ENCODE assay signal across 13 cellular contexts in the genomic region with DNA sequence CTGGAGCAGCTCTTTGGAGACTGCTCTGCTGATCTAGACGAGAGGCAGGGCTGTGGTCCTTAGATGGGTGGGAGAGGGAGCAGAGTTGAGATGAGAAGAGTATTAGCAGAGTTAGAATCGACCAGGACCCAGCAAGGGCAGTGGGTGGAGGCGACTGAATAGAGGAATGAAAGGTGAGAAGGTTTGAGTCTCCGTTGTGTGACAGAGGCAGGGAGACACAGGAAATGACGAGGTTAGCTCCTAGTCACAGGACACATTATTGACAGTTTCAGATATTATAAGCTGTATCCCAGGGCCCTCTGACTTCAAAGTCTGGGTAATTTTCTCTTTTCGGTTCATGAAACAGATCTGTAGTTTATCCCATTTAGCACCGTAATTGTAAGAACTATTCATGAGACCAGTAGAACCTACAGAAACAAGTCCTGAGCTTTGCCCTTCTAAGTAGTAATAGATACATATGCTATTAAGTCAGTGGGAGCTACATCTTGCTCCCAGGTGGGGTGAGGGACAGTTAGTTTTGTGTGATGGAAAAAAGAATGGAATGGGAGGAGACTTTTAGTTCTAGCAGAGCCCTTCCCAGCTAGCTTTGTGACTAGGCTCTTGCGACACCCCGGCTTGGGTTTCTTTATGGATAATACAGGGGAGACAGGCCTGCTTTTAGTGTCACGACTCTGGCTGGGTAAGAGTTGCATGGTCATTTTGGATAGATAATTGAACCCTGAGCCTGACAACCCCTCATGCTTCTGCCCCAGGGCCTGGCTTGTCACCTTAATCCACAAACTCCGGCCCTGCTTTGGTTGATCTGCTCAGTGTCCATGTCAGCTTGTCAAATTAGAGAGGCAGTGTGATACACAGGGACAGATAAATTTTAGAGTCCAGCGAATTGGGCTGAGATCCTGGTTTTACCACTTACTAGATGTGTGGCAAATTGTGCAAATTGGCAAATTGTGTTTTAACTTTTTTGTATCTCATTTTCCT.
A peak's percentile ranks its signal among the peaks of the same experiment; 100 is the strongest.
DNase-seq lines count a peak whose midpoint lies in the region; ATAC-seq and TF ChIP-seq lines count a peak whose summit lies in the region.
"Had no signal": no experiment of that assay in that cellular context is flagged by ENCODE, and none has a peak within 500 bp of the region (broad histone marks: within the 10 kb centered on the region; RNA-seq: fewer than 3 reads in every experiment).

No MANE protein-coding gene starts in this region.

- POLR2A ChIA-PET in WTC11 (lab: Charles Lee), result no interaction called here

- no peak overlapping the region for H3K4me3 Mint-ChIP-seq in WTC11
- H3K4me3 Mint-ChIP-seq: activated T-cell treated with anti-CD3 and anti-CD28 coated beads, Interleukin-2, amount 50 U/mL, for 4 hours had no signal

- TF ChIP-seq CTCF in cardiac muscle cell (IDR thresholded peaks at IDR 0.05; ENCODE audit: low read depth, low read length) (no peak), WTC11 (IDR thresholded peaks at IDR 0.05) (no peak), fibroblast of the aortic adventitia (IDR thresholded peaks at IDR 0.05; ENCODE audit: insufficient read depth, low read length) (no peak)

- H3K9me3 ChIP-seq in cardiac muscle cell (ENCODE audit: low read depth) (no peaks in the 10 kb centered on the region), aorta (ENCODE audit: control insufficient read depth, low read length) (no peaks in the 10 kb centered on the region)
- H3K9me3 ChIP-seq: lower lobe of right lung had no signal

- 86 to 88% methylated on average over 12 of the region's 12 CpGs for WGBS in aorta, 2 donors

- peak overlapping the region; percentile 27 for H3K27ac Mint-ChIP-seq in WTC11

- H3K27me3 ChIP-seq in cardiac muscle cell, result no peaks in the 10 kb centered on the region
- H3K27me3 ChIP-seq in aorta (ENCODE audit: control insufficient read depth in 1 of 2, insufficient read depth in 2 of 2, low read length in 1 of 2), result no peaks in the 10 kb centered on the region

- CTCF ChIA-PET in WTC11 (lab: Charles Lee), result no interaction called here

- H3K4me1 ChIP-seq in cardiac muscle cell (ENCODE audit: low read depth) (peaks cover 25% of the 10 kb centered on the region), aorta (ENCODE audit: control insufficient read depth in 1 of 2, insufficient read depth in 2 of 2, low read length in 2 of 2) (peaks cover 0 to 4% of the 10 kb centered on the region in 2 donors)

- H3K4me3 ChIP-seq in cardiac muscle cell (no peak overlapping the region), fibroblast of the aortic adventitia (ENCODE audit: low read depth, low read length) (no peak overlapping the region), aorta (ENCODE audit: low read length in 2 of 2) (no peak overlapping the region)
- H3K4me3 ChIP-seq: lower lobe of right lung had no signal

- peaks cover 9% of the 10 kb centered on the region; the same call in 1 of the 2 replicates for H3K4me1 Mint-ChIP-seq in WTC11

- intact Hi-C loops in Right ventricle myocardium inferior (cut with DNase I) (no loop called here), aorta (cut with DNase I) (loop anchor here (2.0 to 5.0 kb wide), 4 partner anchors 69 to 267 kb away; a partner anchor contains a TSS)

- no peak for ATAC-seq in Right ventricle myocardium inferior
- no peak for ATAC-seq in WTC11
- ATAC-seq in aorta (ENCODE audit: low FRiP score), result no peak
- ATAC-seq: activated T-cell treated with anti-CD3 and anti-CD28 coated beads, Interleukin-2, amount 50 U/mL, for 4 hours; HCT116 had no signal

- H3K27ac ChIP-seq in cardiac muscle cell (peak overlapping the region; percentile 83), aorta (ENCODE audit: low read depth in 1 of 2, low read length in 2 of 2) (peak overlapping the region; percentile 72 to 98)
- H3K27ac ChIP-seq: lower lobe of right lung had no signal

- H3K9me3 Mint-ChIP-seq in WTC11, result no peaks in the 10 kb centered on the region
- H3K9me3 Mint-ChIP-seq: activated T-cell treated with anti-CD3 and anti-CD28 coated beads, Interleukin-2, amount 50 U/mL, for 4 hours had no signal

- DNase-seq in cardiac muscle cell (ENCODE audit: low read depth in 1 of 2, low spot score in 1 of 2) (peak; percentile 21 to 49), Right ventricle myocardium inferior (ENCODE audit: missing footprints) (no peak), WTC11 (ENCODE audit: low spot score) (no peak), fibroblast of the aortic adventitia (ENCODE audit: low read depth) (peak; percentile 54), aorta (no peak), DMS153 (lab: John Stamatoyannopoulos, UW) (no peak), NCI-H2029 treated with DMSO at 0.1 percent for 48 hours (lab: John Stamatoyannopoulos, UW) (no peak)
- DNase-seq in activated CD4-positive, CD25-positive, alpha-beta regulatory T cell (lab: John Stamatoyannopoulos, UW), result no peak
- DNase-seq: activated T-cell treated with anti-CD3 and anti-CD28 coated beads, Interleukin-2, amount 50 U/mL, for 4 hours; lower lobe of right lung; NCI-H2171; SW 1271 had no signal

- H3K36me3 ChIP-seq in cardiac muscle cell, result no peaks in the 10 kb centered on the region
- no peaks in the 10 kb centered on the region for H3K36me3 ChIP-seq in aorta (ENCODE audit: control insufficient read depth in 1 of 2, insufficient read depth in 2 of 2, low read length in 1 of 2)

- no peaks in the 10 kb centered on the region for H3K27me3 Mint-ChIP-seq in WTC11 (ENCODE audit: low read depth)

- H3K36me3 Mint-ChIP-seq in WTC11, result peaks cover 67% of the 10 kb centered on the region

TF ChIP-seq in WTC11, 78 proteins besides CTCF, POLR2A, EP300 and RAD21:
- TF ChIP-seq, protein P1, sequence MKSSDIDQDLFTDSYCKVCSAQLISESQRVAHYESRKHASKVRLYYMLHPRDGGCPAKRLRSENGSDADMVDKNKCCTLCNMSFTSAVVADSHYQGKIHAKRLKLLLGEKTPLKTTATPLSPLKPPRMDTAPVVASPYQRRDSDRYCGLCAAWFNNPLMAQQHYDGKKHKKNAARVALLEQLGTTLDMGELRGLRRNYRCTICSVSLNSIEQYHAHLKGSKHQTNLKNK (CRISPR knock-in tag; IDR thresholded peaks at IDR 0.05), result no peak
- TF ChIP-seq ZNF263 (CRISPR knock-in tag; IDR thresholded peaks at IDR 0.05; ENCODE audit: low read depth), result no peak
- TF ChIP-seq SMAD4 (CRISPR knock-in tag; IDR thresholded peaks at IDR 0.05), result no peak
- TF ChIP-seq, protein P2, sequence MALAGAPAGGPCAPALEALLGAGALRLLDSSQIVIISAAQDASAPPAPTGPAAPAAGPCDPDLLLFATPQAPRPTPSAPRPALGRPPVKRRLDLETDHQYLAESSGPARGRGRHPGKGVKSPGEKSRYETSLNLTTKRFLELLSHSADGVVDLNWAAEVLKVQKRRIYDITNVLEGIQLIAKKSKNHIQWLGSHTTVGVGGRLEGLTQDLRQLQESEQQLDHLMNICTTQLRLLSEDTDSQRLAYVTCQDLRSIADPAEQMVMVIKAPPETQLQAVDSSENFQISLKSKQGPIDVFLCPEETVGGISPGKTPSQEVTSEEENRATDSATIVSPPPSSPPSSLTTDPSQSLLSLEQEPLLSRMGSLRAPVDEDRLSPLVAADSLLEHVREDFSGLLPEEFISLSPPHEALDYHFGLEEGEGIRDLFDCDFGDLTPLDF (CRISPR knock-in tag; IDR thresholded peaks at IDR 0.05), result no peak
- TF ChIP-seq SOX15 (CRISPR knock-in tag; IDR thresholded peaks at IDR 0.05), result no peak
- TF ChIP-seq, protein P3, sequence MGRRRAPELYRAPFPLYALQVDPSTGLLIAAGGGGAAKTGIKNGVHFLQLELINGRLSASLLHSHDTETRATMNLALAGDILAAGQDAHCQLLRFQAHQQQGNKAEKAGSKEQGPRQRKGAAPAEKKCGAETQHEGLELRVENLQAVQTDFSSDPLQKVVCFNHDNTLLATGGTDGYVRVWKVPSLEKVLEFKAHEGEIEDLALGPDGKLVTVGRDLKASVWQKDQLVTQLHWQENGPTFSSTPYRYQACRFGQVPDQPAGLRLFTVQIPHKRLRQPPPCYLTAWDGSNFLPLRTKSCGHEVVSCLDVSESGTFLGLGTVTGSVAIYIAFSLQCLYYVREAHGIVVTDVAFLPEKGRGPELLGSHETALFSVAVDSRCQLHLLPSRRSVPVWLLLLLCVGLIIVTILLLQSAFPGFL (CRISPR knock-in tag; IDR thresholded peaks at IDR 0.05; ENCODE audit: borderline replicate concordance), result no peak
- no peak for TF ChIP-seq SMAD3 (CRISPR knock-in tag; IDR thresholded peaks at IDR 0.05; ENCODE audit: borderline replicate concordance)
- TF ChIP-seq TP53 (CRISPR knock-in tag; IDR thresholded peaks at IDR 0.05), result no peak
- no peak for TF ChIP-seq ZBTB21 (CRISPR knock-in tag; IDR thresholded peaks at IDR 0.05; ENCODE audit: borderline replicate concordance)
- TF ChIP-seq, protein P4, sequence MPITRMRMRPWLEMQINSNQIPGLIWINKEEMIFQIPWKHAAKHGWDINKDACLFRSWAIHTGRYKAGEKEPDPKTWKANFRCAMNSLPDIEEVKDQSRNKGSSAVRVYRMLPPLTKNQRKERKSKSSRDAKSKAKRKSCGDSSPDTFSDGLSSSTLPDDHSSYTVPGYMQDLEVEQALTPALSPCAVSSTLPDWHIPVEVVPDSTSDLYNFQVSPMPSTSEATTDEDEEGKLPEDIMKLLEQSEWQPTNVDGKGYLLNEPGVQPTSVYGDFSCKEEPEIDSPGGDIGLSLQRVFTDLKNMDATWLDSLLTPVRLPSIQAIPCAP (CRISPR knock-in tag; IDR thresholded peaks at IDR 0.05), result no peak
- TF ChIP-seq, protein P5, sequence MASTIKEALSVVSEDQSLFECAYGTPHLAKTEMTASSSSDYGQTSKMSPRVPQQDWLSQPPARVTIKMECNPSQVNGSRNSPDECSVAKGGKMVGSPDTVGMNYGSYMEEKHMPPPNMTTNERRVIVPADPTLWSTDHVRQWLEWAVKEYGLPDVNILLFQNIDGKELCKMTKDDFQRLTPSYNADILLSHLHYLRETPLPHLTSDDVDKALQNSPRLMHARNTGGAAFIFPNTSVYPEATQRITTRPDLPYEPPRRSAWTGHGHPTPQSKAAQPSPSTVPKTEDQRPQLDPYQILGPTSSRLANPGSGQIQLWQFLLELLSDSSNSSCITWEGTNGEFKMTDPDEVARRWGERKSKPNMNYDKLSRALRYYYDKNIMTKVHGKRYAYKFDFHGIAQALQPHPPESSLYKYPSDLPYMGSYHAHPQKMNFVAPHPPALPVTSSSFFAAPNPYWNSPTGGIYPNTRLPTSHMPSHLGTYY (CRISPR knock-in tag; IDR thresholded peaks at IDR 0.05), result no peak
- TF ChIP-seq CREM (CRISPR knock-in tag; IDR thresholded peaks at IDR 0.05), result no peak
TF ChIP-seq in WTC11: peak in this region for 0.

Comparison
In these comparisons a context has a peak if more than half of its experiments do, and no peak if none do; other contexts are left out.
1. DNase-seq: peak in cardiac muscle cell (2 of 2) and fibroblast of the aortic adventitia (single experiment); none in Right ventricle myocardium inferior (single experiment), WTC11 (single experiment), aorta (0 of 2), DMS153 (single experiment), activated CD4-positive, CD25-positive, alpha-beta regulatory T cell (0 of 4) and NCI-H2029 treated with DMSO at 0.1 percent for 48 hours (single experiment).